In the genomic region with DNA sequence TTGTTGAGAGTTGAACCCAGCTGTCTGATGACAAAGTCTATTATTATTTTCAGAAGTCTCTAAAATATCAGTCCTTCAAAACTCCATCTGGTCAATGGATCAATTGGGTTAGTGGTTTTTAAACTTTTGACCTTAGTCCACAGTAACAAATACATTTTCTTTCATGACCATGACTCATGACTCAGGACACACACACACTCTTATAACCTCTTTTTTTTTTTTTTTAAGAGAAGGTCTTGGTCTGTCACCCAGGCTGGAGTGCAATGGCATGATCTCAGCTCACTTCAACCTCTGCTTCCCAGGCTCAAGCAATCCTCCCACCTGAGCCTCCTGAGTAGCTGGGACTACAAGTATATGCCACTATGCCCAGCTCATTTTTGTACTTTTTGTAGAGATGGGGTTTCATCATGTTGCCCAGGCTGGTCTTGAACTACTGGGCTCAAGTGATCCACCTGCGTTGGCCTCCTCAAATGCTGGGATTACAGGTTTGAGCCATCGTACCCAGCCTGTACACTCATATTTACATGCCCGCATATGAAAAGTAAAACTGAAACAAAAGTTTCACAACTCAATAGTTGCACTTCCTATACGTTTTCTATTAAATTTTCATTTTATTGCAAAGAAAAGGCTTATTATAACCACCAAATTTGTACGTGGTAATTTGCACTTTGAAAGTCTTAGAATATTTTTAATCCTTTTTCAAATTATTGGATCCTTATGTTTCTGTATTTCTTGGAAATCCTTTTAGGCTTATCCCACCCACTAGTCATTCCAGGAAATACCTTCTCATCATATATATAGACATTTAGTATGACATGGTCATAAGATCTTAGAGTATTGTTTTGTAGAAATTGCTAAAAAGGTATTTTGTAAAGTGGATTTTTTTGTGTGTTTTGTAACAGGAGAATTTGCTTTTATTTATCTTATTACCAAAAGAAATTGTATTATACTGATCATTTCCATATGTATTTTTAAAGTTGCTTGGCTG, we compare ENCODE assay signal across 9 cellular contexts.
DNase-seq lines count a peak whose midpoint lies in the region; ATAC-seq, FAIRE-seq and TF ChIP-seq lines count a peak whose summit lies in the region.
"Had no signal": no experiment of that assay in that cellular context is flagged by ENCODE, and none has a peak within 500 bp of the region (broad histone marks: within the 10 kb centered on the region; RNA-seq: fewer than 3 reads in every experiment).

No MANE protein-coding gene starts in this region.

- H2AFZ ChIP-seq in HepG2 (ENCODE audit: low read length) (no peak overlapping the region), neural progenitor cell (replicated peaks) (no peak overlapping the region)

- H3K27ac ChIP-seq in HepG2 (ENCODE audit: extremely low read length, insufficient read depth, low read length) = no peak overlapping the region
- H3K27ac ChIP-seq in neural progenitor cell = no peak overlapping the region

- no peak overlapping the region for H3K4me3 Mint-ChIP-seq in neural progenitor cell

- in situ Hi-C loops in HepG2 (cut with HindIII; ENCODE audit: extremely low pct_ligation_motif_present, low pct_unique_long_range_greater_than_20kb) = no loop called here

- POLR2A ChIA-PET in HepG2 (lab: Yijun Ruan, JAX) = no interaction called here

- H3K4me2 ChIP-seq in HepG2 (ENCODE audit: low read depth, low read length) (no peak overlapping the region), neural progenitor cell (no peak overlapping the region)

- no peaks in the 10 kb centered on the region for H3K9me3 Mint-ChIP-seq in neural progenitor cell

- TF ChIP-seq EP300 in HepG2 (IDR thresholded peaks at IDR 0.05; ENCODE audit: low read depth in 2 of 2, low read length in 2 of 2) (no peak), HepG2 (CRISPR knock-in tag; IDR thresholded peaks at IDR 0.05; ENCODE audit: borderline replicate concordance) (no peak)

- H3K27me3 ChIP-seq in HepG2 (ENCODE audit: control insufficient read depth in 1 of 2, insufficient read depth in 2 of 2, low read length in 2 of 2) = no peaks in the 10 kb centered on the region
- H3K27me3 ChIP-seq in neural progenitor cell = no peaks in the 10 kb centered on the region

- no peaks in the 10 kb centered on the region for H3K79me2 ChIP-seq in HepG2 (ENCODE audit: insufficient read depth, low read length)
- no peaks in the 10 kb centered on the region for H3K79me2 ChIP-seq in neural progenitor cell (ENCODE audit: low read depth)

- no peaks in the 10 kb centered on the region for H3K36me3 Mint-ChIP-seq in neural progenitor cell

- peaks cover 2% of the 10 kb centered on the region for H3K27me3 Mint-ChIP-seq in neural progenitor cell (ENCODE audit: insufficient read depth, low read depth)

- BruUV-seq in HepG2 (replicated peaks; lab: Mats Ljungman, UMichigan) = no TSS peak

- peak; percentile 93 for ATAC-seq in GM18858 (IDR thresholded peaks at IDR 0.05; ENCODE audit: unreplicated experiment)
- no peak; the same call in 2 of the 3 replicates for ATAC-seq in HepG2
- ATAC-seq: HCT116 had no signal

- FAIRE-seq in HepG2 (lab: Jason Lieb, UNC) = no peak

- H3K4me1 ChIP-seq in HepG2 (ENCODE audit: insufficient read depth, low read length) (no peaks in the 10 kb centered on the region), neural progenitor cell (peaks cover 4% of the 10 kb centered on the region)

- H3K36me3 ChIP-seq in HepG2 (replicated peaks in 1 of 2; ENCODE audit: control insufficient read depth in 1 of 2, insufficient read depth in 2 of 2, low read length in 2 of 2) (no peaks in the 10 kb centered on the region), neural progenitor cell (no peaks in the 10 kb centered on the region)

- intact Hi-C loops in HepG2 (cut with micrococcal nuclease; ENCODE audit: unreplicated experiment) = no loop called here

- no peak overlapping the region for H3K9ac ChIP-seq in HepG2 (ENCODE audit: insufficient read depth, low read depth, low read length)
- H3K9ac ChIP-seq in neural progenitor cell = no peak overlapping the region

- no peak for TF ChIP-seq CTCF in HepG2 (CRISPR knock-in tag; IDR thresholded peaks at IDR 0.05)
- TF ChIP-seq CTCF in neural progenitor cell (IDR thresholded peaks at IDR 0.05) = no peak

- no peak overlapping the region for H3K4me3 ChIP-seq in HepG2 (replicated peaks in 1 of 3; ENCODE audit: insufficient read depth in 1 of 3, low read depth in 2 of 3, low read length in 3 of 3)
- H3K4me3 ChIP-seq in neural progenitor cell = no peak overlapping the region

- no peak for TF ChIP-seq POLR2A in HepG2 (IDR thresholded peaks at IDR 0.05; ENCODE audit: insufficient read depth in 1 of 2, low read depth in 2 of 2, low read length in 2 of 2)

- CTCF ChIA-PET in HepG2 (lab: Yijun Ruan, JAX; ENCODE audit: low intra/inter-chr PET ratio, low total read pairs) = no interaction called here

- peak; percentile 34 for DNase-seq in HCEC 1CT
- DNase-seq in M059J (ENCODE audit: low read depth) = peak; percentile 21
- DNase-seq in HepG2 (ENCODE audit: low spot score) = no peak
- DNase-seq in stimulated activated naive CD4-positive, alpha-beta T cell treated with Interleukin-2 at 50 U/mL for 16 hours (lab: John Stamatoyannopoulos, UW) = no peak
- DNase-seq in T-helper 9 cell = no peak
- DNase-seq in UCSD-AML1 (lab: John Stamatoyannopoulos, UW; ENCODE audit: unreplicated experiment) = no peak
- DNase-seq in neural progenitor cell (ENCODE audit: low spot score) = no peak

- no peaks in the 10 kb centered on the region for H3F3A ChIP-seq in neural progenitor cell (ENCODE audit: low read depth)

- H4K20me1 ChIP-seq in HepG2 (ENCODE audit: insufficient read depth, low read length) (no peaks in the 10 kb centered on the region), neural progenitor cell (ENCODE audit: low read depth) (no peaks in the 10 kb centered on the region)

- 22% methylated on average over 5 of the region's 5 CpGs for WGBS in HepG2 (ENCODE audit: low lambda C conversion rate)

- H3K9me3 ChIP-seq in HepG2 (ENCODE audit: low read length) (no peaks in the 10 kb centered on the region), neural progenitor cell (ENCODE audit: low read depth) (no peaks in the 10 kb centered on the region)

- no peak overlapping the region for H3K27ac Mint-ChIP-seq in neural progenitor cell

- no peak for TF ChIP-seq RAD21 in HepG2 (CRISPR knock-in tag; IDR thresholded peaks at IDR 0.05)

- no peaks in the 10 kb centered on the region for H3K4me1 Mint-ChIP-seq in neural progenitor cell

TF ChIP-seq in HepG2, 621 proteins besides CTCF, POLR2A, EP300 and RAD21:
- TF ChIP-seq JUND (CRISPR knock-in tag; IDR thresholded peaks at IDR 0.05) (no peak), RARA (CRISPR knock-in tag; IDR thresholded peaks at IDR 0.05) (peak; percentile 59; the same call in 1 of the 2 replicates)

Comparison
In these comparisons a context has a peak if more than half of its experiments do, and no peak if none do; other contexts are left out.
1. DNase-seq: peak in HCEC 1CT (single experiment) and M059J (single experiment); none in HepG2 (single experiment), stimulated activated naive CD4-positive, alpha-beta T cell treated with Interleukin-2 at 50 U/mL for 16 hours (single experiment), T-helper 9 cell (single experiment), UCSD-AML1 (single experiment) and neural progenitor cell (single experiment).